Comparison of ENCODE assay signal across 26 cellular contexts in the genomic region with DNA sequence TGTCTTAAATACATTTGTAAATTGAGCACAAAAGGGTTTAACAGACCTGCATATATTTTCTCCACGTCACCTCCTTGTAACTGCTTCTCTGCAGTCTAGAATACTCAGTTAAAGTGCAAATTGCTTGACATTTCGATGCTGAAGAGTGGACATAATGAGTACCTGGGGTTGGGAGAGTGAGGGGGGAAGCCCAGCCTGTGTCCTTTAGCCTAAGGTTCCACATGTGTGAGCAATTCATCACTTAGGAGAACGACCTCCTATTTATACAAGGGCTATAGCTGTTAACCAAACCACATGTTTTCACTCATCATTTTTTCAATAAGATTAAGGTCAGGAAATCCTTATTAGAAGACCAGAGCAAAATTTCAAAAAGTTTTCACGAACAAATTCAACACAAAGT.
"Had no signal": no experiment of that assay in that cellular context is flagged by ENCODE, and none has a peak within 500 bp of the region (broad histone marks: within the 10 kb centered on the region; RNA-seq: fewer than 3 reads in every experiment).

No MANE protein-coding gene starts in this region.

- H3K9me3 ChIP-seq: SJSA1 had no signal

- H3K36me3 ChIP-seq: SJSA1 had no signal

- H3K36me3 Mint-ChIP-seq: activated naive CD4-positive, alpha-beta T cell treated with anti-CD3 and anti-CD28 coated beads, Interleukin-2, amount 10 ng/mL, durations not matched to agents 7 days and 5 days; activated naive CD8-positive, alpha-beta T cell treated with anti-CD3 and anti-CD28 coated beads for 36 hours had no signal

- H3K4me3 Mint-ChIP-seq: activated B cell treated with CpG ODN at 0.5 μM for 24 hours; activated CD4-positive, alpha-beta memory T cell treated with anti-CD3 and anti-CD28 coated beads, Interleukin-2, amount 10 ng/mL, durations not matched to agents 7 days and 5 days; activated CD4-positive, alpha-beta T cell treated with anti-CD3 and anti-CD28 coated beads, Interleukin-2, amount 10 ng/mL, durations not matched to agents 24 days and 14 days; activated naive CD4-positive, alpha-beta T cell treated with anti-CD3 and anti-CD28 coated beads, Interleukin-2, amount 10 ng/mL, durations not matched to agents 7 days and 5 days; activated naive CD8-positive, alpha-beta T cell treated with anti-CD3 and anti-CD28 coated beads for 36 hours; activated T-cell treated with anti-CD3 and anti-CD28 coated beads, Interleukin-2, amount 50 U/mL, for 72 hours; central memory CD8-positive, alpha-beta T cell; T-helper 17 cell had no signal

- H3K4me1 ChIP-seq: SJSA1 had no signal

- H3K4me3 ChIP-seq: K562, SJSA1 had no signal

- H3K27ac ChIP-seq: SJSA1 had no signal

- DNase-seq: activated B cell treated with CpG ODN at 0.5 μM for 24 hours; activated CD4-positive, alpha-beta memory T cell treated with anti-CD3 and anti-CD28 coated beads, Interleukin-2, amount 10 ng/mL, durations not matched to agents 7 days and 5 days; activated CD4-positive, alpha-beta T cell treated with anti-CD3 and anti-CD28 coated beads for 1 hour; activated CD4-positive, alpha-beta T cell treated with anti-CD3 and anti-CD28 coated beads, Interleukin-2, amount 10 ng/mL, durations not matched to agents 24 days and 14 days; activated CD8-positive, alpha-beta memory T cell treated with anti-CD3 and anti-CD28 coated beads, Interleukin-2, amount 50 U/mL, for 4 hours; activated gamma-delta T cell treated with Interleukin-2 at 50 U/mL for 16 hours; activated naive CD4-positive, alpha-beta T cell treated with anti-CD3 and anti-CD28 coated beads, Interleukin-2, amount 10 ng/mL, durations not matched to agents 7 days and 5 days; activated naive CD8-positive, alpha-beta T cell treated with anti-CD3 and anti-CD28 coated beads for 36 hours; activated T-cell treated with anti-CD3 and anti-CD28 coated beads, Interleukin-2, amount 50 U/mL, for 72 hours; Karpas-422; MM.1S; NCI-H1105; NCI-H1436; NCI-H187; NCI-H2081; NCI-H526; NCI-H82; NK-92 treated with Interleukin-12 subunit alpha and Interleukin-12 subunit beta, amount 100 ng/mL, for 24 hours; PC-3; SHP77; T-helper 17 cell; T-helper 9 cell had no signal

- H3K27ac Mint-ChIP-seq: activated B cell treated with CpG ODN at 0.5 μM for 24 hours; activated CD4-positive, alpha-beta memory T cell treated with anti-CD3 and anti-CD28 coated beads, Interleukin-2, amount 10 ng/mL, durations not matched to agents 7 days and 5 days; activated CD4-positive, alpha-beta T cell treated with anti-CD3 and anti-CD28 coated beads, Interleukin-2, amount 10 ng/mL, durations not matched to agents 24 days and 14 days; activated naive CD4-positive, alpha-beta T cell treated with anti-CD3 and anti-CD28 coated beads, Interleukin-2, amount 10 ng/mL, durations not matched to agents 7 days and 5 days; activated naive CD8-positive, alpha-beta T cell treated with anti-CD3 and anti-CD28 coated beads for 36 hours; activated T-cell treated with anti-CD3 and anti-CD28 coated beads, Interleukin-2, amount 50 U/mL, for 72 hours; activated T-helper 2 cell treated with anti-CD3 and anti-CD28 coated beads, Interferon-gamma antibody, Interleukin-2, Interleukin-4, amounts not matched to agents 10 μg/mL and 5 μg/mL and 100 μg/mL, durations not matched to agents 14 hours and 24 hours and 36 hours; T-helper 17 cell had no signal

- ATAC-seq: activated T-cell treated with anti-CD3 and anti-CD28 coated beads, Interleukin-2, amount 50 U/mL, for 72 hours; K562; PC-3; T-helper 17 cell had no signal

- H3K9me3 Mint-ChIP-seq: activated B cell treated with CpG ODN at 0.5 μM for 24 hours; activated CD4-positive, alpha-beta memory T cell treated with anti-CD3 and anti-CD28 coated beads, Interleukin-2, amount 10 ng/mL, durations not matched to agents 7 days and 5 days; activated CD4-positive, alpha-beta T cell treated with anti-CD3 and anti-CD28 coated beads, Interleukin-2, amount 10 ng/mL, durations not matched to agents 24 days and 14 days; activated naive CD4-positive, alpha-beta T cell treated with anti-CD3 and anti-CD28 coated beads, Interleukin-2, amount 10 ng/mL, durations not matched to agents 7 days and 5 days; activated naive CD8-positive, alpha-beta T cell treated with anti-CD3 and anti-CD28 coated beads for 36 hours; activated T-cell treated with anti-CD3 and anti-CD28 coated beads, Interleukin-2, amount 50 U/mL, for 72 hours; activated T-helper 2 cell treated with anti-CD3 and anti-CD28 coated beads, Interferon-gamma antibody, Interleukin-2, Interleukin-4, amounts not matched to agents 10 μg/mL and 5 μg/mL and 100 μg/mL, durations not matched to agents 14 hours and 24 hours and 36 hours had no signal

- H3K27me3 ChIP-seq: SJSA1 had no signal

- H3K4me1 Mint-ChIP-seq: activated CD4-positive, alpha-beta memory T cell treated with anti-CD3 and anti-CD28 coated beads, Interleukin-2, amount 10 ng/mL, durations not matched to agents 7 days and 5 days; activated CD4-positive, alpha-beta T cell treated with anti-CD3 and anti-CD28 coated beads, Interleukin-2, amount 10 ng/mL, durations not matched to agents 24 days and 14 days; activated naive CD4-positive, alpha-beta T cell treated with anti-CD3 and anti-CD28 coated beads, Interleukin-2, amount 10 ng/mL, durations not matched to agents 7 days and 5 days; activated naive CD8-positive, alpha-beta T cell treated with anti-CD3 and anti-CD28 coated beads for 36 hours; central memory CD8-positive, alpha-beta T cell; T-helper 17 cell had no signal
